Comparison of ENCODE assay signal across 8 cellular contexts in genomic region chr1:66925558-66925910, GRCh38. TPM values are rescaled to one million over a fixed set of nuclear protein-coding genes. Genes with fewer than 3 reads are reported as not detected.
A peak's percentile ranks its signal among the peaks of the same experiment; 100 is the strongest.
DNase-seq lines count a peak whose midpoint lies in the region; ATAC-seq and TF ChIP-seq lines count a peak whose summit lies in the region.

No MANE protein-coding gene starts in this region.

- H3K4me3 ChIP-seq in brain microvascular endothelial cell (ENCODE audit: low read depth, low read length) (peak overlapping the region; percentile 96), mononuclear cell (ENCODE audit: low read length) (peak overlapping the region; percentile 86)

- H3K27me3 ChIP-seq in brain microvascular endothelial cell (replicated peaks) (no peaks in the 10 kb centered on the region), mononuclear cell (ENCODE audit: insufficient read depth, low read length) (no peaks in the 10 kb centered on the region)

- TF ChIP-seq CTCF in brain microvascular endothelial cell (IDR thresholded peaks at IDR 0.05; ENCODE audit: low read depth, low read length, missing control alignments), result no peak

- in situ Hi-C loops in brain microvascular endothelial cell (cut with HindIII; ENCODE audit: low pct_ligation_motif_present, low sequenced_read_pairs), result no loop called here

- ATAC-seq in GM18499 (IDR thresholded peaks at IDR 0.05; ENCODE audit: insufficient read depth, unreplicated experiment) (peak; percentile 0), HG03280 (IDR thresholded peaks at IDR 0.05; ENCODE audit: unreplicated experiment) (peak; percentile 0)

- no peak for DNase-seq in brain microvascular endothelial cell
- DNase-seq in HT-29 (ENCODE audit: low spot score), result no peak
- no peak for DNase-seq in stimulated activated naive CD4-positive, alpha-beta T cell (lab: John Stamatoyannopoulos, UW)
- DNase-seq in NAMALWA (ENCODE audit: low spot score), result no peak
- DNase-seq in activated effector memory CD4-positive, alpha-beta T cell treated with Interleukin-2 at 50 U/mL for 16 hours, result no peak

- no peaks in the 10 kb centered on the region for H3K9me3 ChIP-seq in mononuclear cell (ENCODE audit: low read depth, low read length)

- H3K27ac ChIP-seq in brain microvascular endothelial cell, result peak overlapping the region; percentile 90

- H3K36me3 ChIP-seq in brain microvascular endothelial cell (replicated peaks), result no peaks in the 10 kb centered on the region

- peaks cover 26% of the 10 kb centered on the region for H3K4me1 ChIP-seq in mononuclear cell (ENCODE audit: insufficient read depth, low read length)

RNA-seq across cellular contexts. Expression of gene MIER1, which starts 0.7 kb away (rescaled TPM):
- 120 TPM for total RNA-seq in mononuclear cell
- total RNA-seq in HT-29 (2014; rRNA removed; shearing (Covaris generic)), result 10.8 and 12.5 TPM in 2 replicates

RNA-seq across cellular contexts. Expression of gene DNAI4, which starts 0.9 kb away (rescaled TPM):
- 8.2 TPM for total RNA-seq in mononuclear cell
- 0.68 and 1.4 TPM in 2 replicates for total RNA-seq in HT-29 (2014; rRNA removed; shearing (Covaris generic))
